In the genomic region with DNA sequence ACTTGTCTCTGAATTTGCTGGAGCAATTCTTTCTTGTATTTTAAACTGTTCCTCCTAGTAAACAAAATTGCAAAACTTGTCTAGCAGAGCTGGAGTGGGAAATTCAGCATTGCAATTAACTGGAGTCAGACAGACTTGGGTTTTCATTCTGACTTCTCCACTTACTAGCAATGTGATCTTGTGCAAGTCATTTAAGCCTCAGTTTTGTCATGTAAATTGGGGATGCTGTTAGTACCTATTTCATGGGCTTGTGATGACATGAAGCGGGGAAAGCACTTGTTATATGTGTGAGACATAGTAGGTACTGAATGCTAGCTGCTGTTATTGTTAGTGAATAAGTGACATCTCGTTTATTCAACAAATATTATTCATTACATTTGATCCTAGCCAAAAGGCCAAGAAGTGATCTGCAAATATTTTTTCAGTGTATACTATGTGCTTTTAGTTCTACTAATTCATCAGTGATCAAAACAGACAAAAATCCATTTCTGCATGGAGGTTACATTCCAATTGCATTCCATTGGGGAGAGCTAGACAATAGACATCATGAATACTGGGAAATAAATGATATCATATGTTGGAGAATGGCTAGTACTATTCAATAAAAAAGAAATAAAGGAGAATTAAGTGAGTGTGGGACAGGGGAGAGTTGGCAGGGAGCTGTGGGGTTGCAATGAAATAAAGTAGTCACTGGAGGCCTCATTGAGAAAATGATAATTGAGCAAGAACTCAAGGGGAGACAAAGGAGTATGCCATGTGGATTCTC, we compare ENCODE assay signal across 16 cellular contexts. TPM values are rescaled to one million over a fixed set of nuclear protein-coding genes. Genes with fewer than 3 reads are reported as not detected.
DNase-seq lines count a peak whose midpoint lies in the region; ATAC-seq and TF ChIP-seq lines count a peak whose summit lies in the region.
"Had no signal": no experiment of that assay in that cellular context is flagged by ENCODE, and none has a peak within 500 bp of the region (broad histone marks: within the 10 kb centered on the region; RNA-seq: fewer than 3 reads in every experiment).

No MANE protein-coding gene starts in this region.

- no peak for ATAC-seq in HG03460 (IDR thresholded peaks at IDR 0.05; ENCODE audit: unreplicated experiment)
- ATAC-seq: activated CD8-positive, alpha-beta T cell treated with anti-CD3 and anti-CD28 coated beads for 36 hours had no signal

- no peaks in the 10 kb centered on the region for H3K9me3 Mint-ChIP-seq in progenitor cell of endocrine pancreas (ENCODE audit: low read depth)
- H3K9me3 Mint-ChIP-seq: activated CD8-positive, alpha-beta T cell treated with anti-CD3 and anti-CD28 coated beads for 36 hours; central memory CD8-positive, alpha-beta T cell had no signal

- H3K4me1 Mint-ChIP-seq in progenitor cell of endocrine pancreas (ENCODE audit: low read depth): peaks cover 37% of the 10 kb centered on the region
- H3K4me1 Mint-ChIP-seq: central memory CD8-positive, alpha-beta T cell had no signal

- DNase-seq in AG08395 (ENCODE audit: low spot score) (peak; percentile 76), HS-5 (ENCODE audit: low read depth) (peak; percentile 68), choroid plexus epithelial cell (ENCODE audit: low read depth) (peak; percentile 35), lung microvascular endothelial cell (ENCODE audit: low read depth in 2 of 2) (peak; percentile 23 to 74), cortex of kidney (lab: John Stamatoyannopoulos, UW) (no peak), NCI-H345 (lab: John Stamatoyannopoulos, UW) (no peak), progenitor cell of endocrine pancreas (ENCODE audit: low spot score, unreplicated experiment) (no peak)
- DNase-seq: activated CD8-positive, alpha-beta T cell treated with anti-CD3 and anti-CD28 coated beads for 36 hours; activated gamma-delta T cell treated with Interleukin-2 at 50 U/mL for 16 hours; AML-193; DMS79; midbrain; stimulated activated CD8-positive, alpha-beta memory T cell treated with anti-CD3 and anti-CD28 coated beads, Interleukin-4, amount 100 ng/mL, for 48 hours; tibial artery had no signal

- no peak overlapping the region for H3K27ac Mint-ChIP-seq in progenitor cell of endocrine pancreas
- H3K27ac Mint-ChIP-seq: activated CD8-positive, alpha-beta T cell treated with anti-CD3 and anti-CD28 coated beads for 36 hours had no signal

- no peak overlapping the region for H3K4me3 Mint-ChIP-seq in progenitor cell of endocrine pancreas (ENCODE audit: low read depth)
- H3K4me3 Mint-ChIP-seq: activated CD8-positive, alpha-beta T cell treated with anti-CD3 and anti-CD28 coated beads for 36 hours; central memory CD8-positive, alpha-beta T cell had no signal

- no peaks in the 10 kb centered on the region for H3K27me3 Mint-ChIP-seq in progenitor cell of endocrine pancreas
- H3K27me3 Mint-ChIP-seq: activated CD8-positive, alpha-beta T cell treated with anti-CD3 and anti-CD28 coated beads for 36 hours had no signal

- TF ChIP-seq CTCF in choroid plexus epithelial cell (conservative IDR thresholded peaks at IDR 0.05; ENCODE audit: low read depth, low read length): no peak
- TF ChIP-seq CTCF in progenitor cell of endocrine pancreas (IDR thresholded peaks at IDR 0.05; ENCODE audit: unreplicated experiment): no peak

- H3K4me3 ChIP-seq in choroid plexus epithelial cell (ENCODE audit: low read depth, low read length): no peak overlapping the region
- H3K4me3 ChIP-seq: tibial artery had no signal

- H3K36me3 Mint-ChIP-seq in progenitor cell of endocrine pancreas (ENCODE audit: insufficient read depth): no peaks in the 10 kb centered on the region

RNA-seq across cellular contexts. Expression of a gene that starts 47.1 kb away (rescaled TPM):
- 3.1 and 4.2 TPM in 2 replicates for total RNA-seq in lung microvascular endothelial cell
- 33.5 and 36.0 TPM in 2 replicates for total RNA-seq in progenitor cell of endocrine pancreas

Comparison
In these comparisons a context has a peak if more than half of its experiments do, and no peak if none do; other contexts are left out.
1. DNase-seq: peak in AG08395 (single experiment), HS-5 (single experiment), choroid plexus epithelial cell (single experiment) and lung microvascular endothelial cell (2 of 2); none in cortex of kidney (single experiment), NCI-H345 (single experiment) and progenitor cell of endocrine pancreas (single experiment).